In genomic region chr1:158037876-158038359, GRCh38 we compare ENCODE assay signal across 13 cellular contexts. TPM values are rescaled to one million over a fixed set of nuclear protein-coding genes. Genes with fewer than 3 reads are reported as not detected.
DNase-seq lines count a peak whose midpoint lies in the region; ATAC-seq and TF ChIP-seq lines count a peak whose summit lies in the region.
"Had no signal": no experiment of that assay in that cellular context is flagged by ENCODE, and none has a peak within 500 bp of the region (broad histone marks: within the 10 kb centered on the region; RNA-seq: fewer than 3 reads in every experiment).

No MANE protein-coding gene starts in this region.

- H3K9ac ChIP-seq in mammary epithelial cell (ENCODE audit: insufficient read depth, low read length), result no peak overlapping the region

- 23% methylated on average over 7 of the region's 9 CpGs for WGBS in mammary epithelial cell (ENCODE audit: low coverage, missing lambda C conversion rate)

- CTCF ChIA-PET in mammary epithelial cell (lab: Charles Lee; ENCODE audit: low non-redundant PET), result interaction anchor here (0.6 to 1.3 kb wide), 3 partner anchors 18 to 46 kb away, joined by 5 to 13 read pairs (median 9); no protein-coding TSS in a partner anchor

- H3K79me2 ChIP-seq in mammary epithelial cell (ENCODE audit: insufficient read depth, low read length), result peaks cover 90% of the 10 kb centered on the region

- no TSS peak for BruUV-seq in mammary epithelial cell (replicated peaks; lab: Mats Ljungman, UMichigan)

- no peak overlapping the region for H2AFZ ChIP-seq in mammary epithelial cell (ENCODE audit: low read depth, low read length)

- H3K9me3 Mint-ChIP-seq in activated naive CD4-positive, alpha-beta T cell treated with anti-CD3 and anti-CD28 coated beads, Interleukin-2, amount 50 U/mL, for 72 hours, result no peaks in the 10 kb centered on the region
- H3K9me3 Mint-ChIP-seq: CD8-positive, alpha-beta memory T cell; immature natural killer cell had no signal

- peaks cover 4% of the 10 kb centered on the region for H4K20me1 ChIP-seq in mammary epithelial cell (ENCODE audit: insufficient read depth, low read length)

- TF ChIP-seq CTCF in mammary epithelial cell (conservative IDR thresholded peaks at IDR 0.05 in 1 of 2, IDR thresholded peaks at IDR 0.05 in 1 of 2; ENCODE audit: extremely low read depth in 1 of 2, insufficient read depth in 1 of 2, low read depth in 1 of 2, low read length in 2 of 2) (no peak), left lung (IDR thresholded peaks at IDR 0.05) (no peak)

- H3K36me3 ChIP-seq in mammary epithelial cell (ENCODE audit: insufficient read depth, low read length) (peaks cover 3% of the 10 kb centered on the region), left lung (no peaks in the 10 kb centered on the region)

- peak; percentile 34 for ATAC-seq in left lung
- no peak for ATAC-seq in GM21786 (IDR thresholded peaks at IDR 0.05; ENCODE audit: unreplicated experiment)
- ATAC-seq in activated naive CD4-positive, alpha-beta T cell treated with anti-CD3 and anti-CD28 coated beads, Interleukin-2, amount 50 U/mL, for 72 hours, result no peak
- no peak for ATAC-seq in HG03457 (IDR thresholded peaks at IDR 0.05; ENCODE audit: unreplicated experiment)

- in situ Hi-C loops in ACHN (cut with HindIII; ENCODE audit: low pct_ligation_motif_present, low pct_unique_long_range_greater_than_20kb, low sequenced_read_pairs) (no loop called here), mammary epithelial cell (cut with MboI; ENCODE audit: low sequenced_read_pairs in 2 of 2) (no loop called here)

- H3K27ac ChIP-seq in mammary epithelial cell (ENCODE audit: insufficient read depth, low read depth, low read length), result peak overlapping the region; percentile 51
- no peak overlapping the region for H3K27ac ChIP-seq in left lung

- H3K27ac Mint-ChIP-seq in activated naive CD4-positive, alpha-beta T cell treated with anti-CD3 and anti-CD28 coated beads, Interleukin-2, amount 50 U/mL, for 72 hours, result no peak overlapping the region
- H3K27ac Mint-ChIP-seq: CD8-positive, alpha-beta memory T cell; immature natural killer cell had no signal

- H3K36me3 Mint-ChIP-seq in activated naive CD4-positive, alpha-beta T cell treated with anti-CD3 and anti-CD28 coated beads, Interleukin-2, amount 50 U/mL, for 72 hours, result no peaks in the 10 kb centered on the region
- H3K36me3 Mint-ChIP-seq: CD8-positive, alpha-beta memory T cell; immature natural killer cell had no signal

- H3K4me3 ChIP-seq in mammary epithelial cell (replicated peaks in 1 of 3; ENCODE audit: insufficient read depth in 1 of 3, low read depth in 2 of 3, low read length in 3 of 3), result no peak overlapping the region
- no peak overlapping the region for H3K4me3 ChIP-seq in left lung

- dilution Hi-C loops in mammary epithelial cell (cut with HindIII; ENCODE audit: low sequenced_read_pairs), result no loop called here

- peaks cover 30% of the 10 kb centered on the region for H3K4me1 ChIP-seq in mammary epithelial cell (ENCODE audit: insufficient read depth, low read length)
- H3K4me1 ChIP-seq in left lung, result peaks cover 11 to 14% of the 10 kb centered on the region in 2 donors

- H3K4me2 ChIP-seq in mammary epithelial cell (ENCODE audit: insufficient read depth, low read depth, low read length), result peak overlapping the region; percentile 59

- H3K27me3 ChIP-seq in mammary epithelial cell (ENCODE audit: insufficient read depth, low read length) (no peaks in the 10 kb centered on the region), left lung (no peaks in the 10 kb centered on the region)

- H3K9me3 ChIP-seq in mammary epithelial cell (replicated peaks; ENCODE audit: insufficient read depth, low read length), result no peaks in the 10 kb centered on the region
- H3K9me3 ChIP-seq in left lung, result no peaks in the 10 kb centered on the region

- peak; percentile 82 for DNase-seq in ACHN
- peak; percentile 75 for DNase-seq in HS-5 (ENCODE audit: low read depth)
- peak; percentile 62 for DNase-seq in mammary epithelial cell
- DNase-seq in left lung, result no peak
- no peak for DNase-seq in activated T-cell treated with anti-CD3 and anti-CD28 coated beads, Interleukin-2, amount 50 U/mL, for 1 hour
- DNase-seq in activated naive CD4-positive, alpha-beta T cell treated with anti-CD3 and anti-CD28 coated beads, Interleukin-2, amount 50 U/mL, for 72 hours (ENCODE audit: low spot score in 2 of 2), result no peak
- DNase-seq: activated CD4-positive, alpha-beta T cell treated with anti-CD3 and anti-CD28 coated beads for 48 hours; CD8-positive, alpha-beta memory T cell; immature natural killer cell; NCI-H2227 treated with DMSO at 0.1 percent for 48 hours; stimulated activated CD4-positive, alpha-beta T cell treated with anti-CD3 and anti-CD28 coated beads, Interleukin-12 subunit alpha, Interleukin-12 subunit beta, amount 100 ng/mL, for 4 hours had no signal

- intact Hi-C loops in mammary epithelial cell (cut with micrococcal nuclease), result loop anchor here (1.0 to 5.0 kb wide), 3 partner anchors 35 to 84 kb away; no protein-coding TSS in a partner anchor
- intact Hi-C loops in left lung (cut with DNase I), result no loop called here

RNA-seq across cellular contexts. Expression of gene KIRREL1, which starts 44.5 kb away (rescaled TPM):
- total RNA-seq in mammary epithelial cell (100 to 1,000 TPM in 1 of 2 donors, 10 to 100 TPM in 1; 92.2 to 130 TPM), left lung (10 to 100 TPM; 54.2 to 56.7 TPM)
- polyA plus RNA-seq in mammary epithelial cell, result 43.7 TPM
- 159 TPM for polyA minus RNA-seq in mammary epithelial cell
- total RNA-seq in activated naive CD4-positive, alpha-beta T cell treated with anti-CD3 and anti-CD28 coated beads, Interleukin-2, amount 50 U/mL, for 72 hours, result under 1 TPM in 1 of 2 donors, not detected in 1; 0.08 TPM
- polyA plus RNA-seq: CD8-positive, alpha-beta memory T cell; immature natural killer cell had no signal

Comparison
In these comparisons a context has a peak if more than half of its experiments do, and no peak if none do; other contexts are left out.
1. DNase-seq: peak in ACHN (single experiment), HS-5 (single experiment) and mammary epithelial cell (single experiment); none in left lung (0 of 2), activated T-cell treated with anti-CD3 and anti-CD28 coated beads, Interleukin-2, amount 50 U/mL, for 1 hour (single experiment) and activated naive CD4-positive, alpha-beta T cell treated with anti-CD3 and anti-CD28 coated beads, Interleukin-2, amount 50 U/mL, for 72 hours (0 of 2).
2. RNA of gene KIRREL1, which starts 44.5 kb away (total RNA-seq): 92.2 to 130 TPM in mammary epithelial cell and 54.2 to 56.7 TPM in left lung; 0.08 TPM in activated naive CD4-positive, alpha-beta T cell treated with anti-CD3 and anti-CD28 coated beads, Interleukin-2, amount 50 U/mL, for 72 hours; every median in the first group is over 10 times any median in the second.